Comparison of ENCODE assay signal across 1 cellular context in the genomic region with DNA sequence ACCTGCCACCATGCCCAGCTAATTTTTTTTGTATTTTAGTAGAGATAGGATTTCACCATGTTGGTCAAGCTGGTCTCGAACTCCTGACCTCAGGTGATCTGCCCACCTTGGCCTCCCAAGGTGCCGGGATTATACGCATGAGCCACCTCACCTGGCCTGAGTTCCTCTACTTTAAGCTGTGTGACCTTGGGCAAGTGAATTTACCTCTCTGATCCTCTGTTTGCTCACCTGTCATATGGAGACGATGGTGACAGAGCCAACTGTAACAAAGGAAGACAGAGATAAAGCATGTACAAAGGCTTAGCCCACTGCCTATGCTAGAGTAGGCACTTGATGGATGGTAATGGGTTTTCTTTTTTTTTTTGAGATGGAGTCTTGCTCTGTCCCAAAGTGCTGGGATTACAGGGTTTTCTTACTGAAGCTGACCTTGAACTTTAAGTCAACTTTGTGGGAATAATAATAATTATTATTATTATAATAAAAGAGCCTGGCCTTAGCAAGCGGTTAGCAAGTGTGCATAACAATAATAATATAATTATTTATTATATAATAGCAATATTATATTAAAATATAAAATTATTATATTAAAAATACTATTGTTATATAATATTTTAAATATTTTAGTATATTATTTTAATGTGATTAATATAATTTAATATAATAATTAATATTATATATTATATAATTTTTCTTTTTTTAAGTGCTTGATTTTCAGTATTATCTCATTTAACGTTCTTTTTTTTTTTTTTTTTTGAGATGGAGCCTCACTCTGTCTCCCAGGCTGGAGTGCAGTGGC.
TF ChIP-seq lines count a peak whose summit lies in the region.

No MANE protein-coding gene starts in this region.

TF ChIP-seq in HepG2, 621 proteins besides CTCF, POLR2A, EP300 and RAD21:
- peak; percentile 96 for TF ChIP-seq ZNF768 (CRISPR knock-in tag; IDR thresholded peaks at IDR 0.05)
- no peak for TF ChIP-seq NFKB2 (CRISPR knock-in tag; IDR thresholded peaks at IDR 0.05; ENCODE audit: borderline replicate concordance)
- 0 out of 2 replicates have a peak, but pooled peaks have one; percentile 41 for TF ChIP-seq ZMYM3 (CRISPR knock-in tag; IDR thresholded peaks at IDR 0.05)
- no peak for TF ChIP-seq SMAD3 (CRISPR knock-in tag; IDR thresholded peaks at IDR 0.05)
